1 cellular context compared by ENCODE assay signal in genomic region chr2:88707003-88707402, GRCh38.
A peak's percentile ranks its signal among the peaks of the same experiment; 100 is the strongest.
TF ChIP-seq lines count a peak whose summit lies in the region.

No MANE protein-coding gene starts in this region.

TF ChIP-seq in HepG2, 621 proteins besides CTCF, POLR2A, EP300 and RAD21 (continued from another document and continues in another):
- no peak for TF ChIP-seq PREB (CRISPR knock-in tag; IDR thresholded peaks at IDR 0.05)
- 0 out of 2 replicates have a peak, but pooled peaks have one; percentile 9 for TF ChIP-seq HOMEZ (CRISPR knock-in tag; IDR thresholded peaks at IDR 0.05; ENCODE audit: low read depth)
- TF ChIP-seq KAT8 (CRISPR knock-in tag; IDR thresholded peaks at IDR 0.05), result 0 out of 2 replicates have a peak, but pooled peaks have one; percentile 35
- TF ChIP-seq IRX3 (CRISPR knock-in tag; IDR thresholded peaks at IDR 0.05; ENCODE audit: borderline replicate concordance, low read depth), result no peak
- no peak for TF ChIP-seq POLR2G (IDR thresholded peaks at IDR 0.05; ENCODE audit: low read depth, low read length)
- TF ChIP-seq ZC3H4 (CRISPR knock-in tag; IDR thresholded peaks at IDR 0.05; ENCODE audit: borderline replicate concordance), result no peak
- TF ChIP-seq PHF21A (CRISPR knock-in tag; IDR thresholded peaks at IDR 0.05), result no peak
- TF ChIP-seq FOXJ3 (CRISPR knock-in tag; IDR thresholded peaks at IDR 0.05; ENCODE audit: borderline replicate concordance), result peak; percentile 63; the same call in 1 of the 2 replicates
- TF ChIP-seq TCF7 (IDR thresholded peaks at IDR 0.05; ENCODE audit: low read depth), result peak; percentile 55
- TF ChIP-seq NR2F6 (IDR thresholded peaks at IDR 0.05), result peak; percentile 34; the same call in 1 of the 2 replicates
- TF ChIP-seq NR2F6 (CRISPR knock-in tag; IDR thresholded peaks at IDR 0.05), result no peak
- peak; percentile 78; the same call in 1 of the 2 replicates for TF ChIP-seq HMG20A (CRISPR knock-in tag; IDR thresholded peaks at IDR 0.05; ENCODE audit: borderline replicate concordance)
- TF ChIP-seq IRF2 (CRISPR knock-in tag; IDR thresholded peaks at IDR 0.05), result no peak
- TF ChIP-seq, protein P1, sequence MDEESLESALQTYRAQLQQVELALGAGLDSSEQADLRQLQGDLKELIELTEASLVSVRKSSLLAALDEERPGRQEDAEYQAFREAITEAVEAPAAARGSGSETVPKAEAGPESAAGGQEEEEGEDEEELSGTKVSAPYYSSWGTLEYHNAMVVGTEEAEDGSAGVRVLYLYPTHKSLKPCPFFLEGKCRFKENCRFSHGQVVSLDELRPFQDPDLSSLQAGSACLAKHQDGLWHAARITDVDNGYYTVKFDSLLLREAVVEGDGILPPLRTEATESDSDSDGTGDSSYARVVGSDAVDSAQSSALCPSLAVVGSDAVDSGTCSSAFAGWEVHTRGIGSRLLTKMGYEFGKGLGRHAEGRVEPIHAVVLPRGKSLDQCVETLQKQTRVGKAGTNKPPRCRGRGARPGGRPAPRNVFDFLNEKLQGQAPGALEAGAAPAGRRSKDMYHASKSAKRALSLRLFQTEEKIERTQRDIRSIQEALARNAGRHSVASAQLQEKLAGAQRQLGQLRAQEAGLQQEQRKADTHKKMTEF (CRISPR knock-in tag; IDR thresholded peaks at IDR 0.05), result 0 out of 2 replicates have a peak, but pooled peaks have one; percentile 40
- TF ChIP-seq, protein P2, sequence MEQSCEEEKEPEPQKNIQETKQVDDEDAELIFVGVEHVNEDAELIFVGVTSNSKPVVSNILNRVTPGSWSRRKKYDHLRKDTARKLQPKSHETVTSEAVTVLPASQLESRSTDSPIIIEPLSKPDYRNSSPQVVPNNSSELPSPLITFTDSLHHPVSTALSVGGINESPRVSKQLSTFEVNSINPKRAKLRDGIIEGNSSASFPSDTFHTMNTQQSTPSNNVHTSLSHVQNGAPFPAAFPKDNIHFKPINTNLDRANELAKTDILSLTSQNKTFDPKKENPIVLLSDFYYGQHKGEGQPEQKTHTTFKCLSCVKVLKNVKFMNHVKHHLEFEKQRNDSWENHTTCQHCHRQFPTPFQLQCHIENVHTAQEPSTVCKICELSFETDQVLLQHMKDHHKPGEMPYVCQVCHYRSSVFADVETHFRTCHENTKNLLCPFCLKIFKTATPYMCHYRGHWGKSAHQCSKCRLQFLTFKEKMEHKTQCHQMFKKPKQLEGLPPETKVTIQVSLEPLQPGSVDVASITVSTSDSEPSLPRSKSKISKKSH (CRISPR knock-in tag; IDR thresholded peaks at IDR 0.05; ENCODE audit: borderline replicate concordance), result no peak
- TF ChIP-seq FOXA1 (IDR thresholded peaks at IDR 0.05), result peak; percentile 71
- peak; percentile 53; the same call in 1 of the 2 replicates for TF ChIP-seq FOXA1 (CRISPR knock-in tag; IDR thresholded peaks at IDR 0.05)
- TF ChIP-seq ZBTB43 (CRISPR knock-in tag; conservative IDR thresholded peaks at IDR 0.05), result no peak
- TF ChIP-seq, protein P3, sequence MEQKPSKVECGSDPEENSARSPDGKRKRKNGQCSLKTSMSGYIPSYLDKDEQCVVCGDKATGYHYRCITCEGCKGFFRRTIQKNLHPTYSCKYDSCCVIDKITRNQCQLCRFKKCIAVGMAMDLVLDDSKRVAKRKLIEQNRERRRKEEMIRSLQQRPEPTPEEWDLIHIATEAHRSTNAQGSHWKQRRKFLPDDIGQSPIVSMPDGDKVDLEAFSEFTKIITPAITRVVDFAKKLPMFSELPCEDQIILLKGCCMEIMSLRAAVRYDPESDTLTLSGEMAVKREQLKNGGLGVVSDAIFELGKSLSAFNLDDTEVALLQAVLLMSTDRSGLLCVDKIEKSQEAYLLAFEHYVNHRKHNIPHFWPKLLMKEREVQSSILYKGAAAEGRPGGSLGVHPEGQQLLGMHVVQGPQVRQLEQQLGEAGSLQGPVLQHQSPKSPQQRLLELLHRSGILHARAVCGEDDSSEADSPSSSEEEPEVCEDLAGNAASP (CRISPR knock-in tag; IDR thresholded peaks at IDR 0.05; ENCODE audit: borderline replicate concordance), result 0 out of 2 replicates have a peak, but pooled peaks have one; percentile 13
- TF ChIP-seq STAT6 (CRISPR knock-in tag; IDR thresholded peaks at IDR 0.05; ENCODE audit: borderline replicate concordance), result no peak
- no peak for TF ChIP-seq ZNF660 (CRISPR knock-in tag; IDR thresholded peaks at IDR 0.05; ENCODE audit: borderline replicate concordance, low read depth)
- TF ChIP-seq RBFOX2 (IDR thresholded peaks at IDR 0.05; ENCODE audit: low read depth, low read length), result no peak
- no peak for TF ChIP-seq TOE1 (CRISPR knock-in tag; IDR thresholded peaks at IDR 0.05)
- TF ChIP-seq ZNF879 (CRISPR knock-in tag; IDR thresholded peaks at IDR 0.05), result no peak
- no peak for TF ChIP-seq RAD51 (IDR thresholded peaks at IDR 0.05; ENCODE audit: borderline replicate concordance)
- 0 out of 2 replicates have a peak, but pooled peaks have one; percentile 36 for TF ChIP-seq ZNF12 (CRISPR knock-in tag; IDR thresholded peaks at IDR 0.05)
- TF ChIP-seq SOX5 (CRISPR knock-in tag; IDR thresholded peaks at IDR 0.05; ENCODE audit: borderline replicate concordance), result peak; percentile 92
- no peak for TF ChIP-seq ONECUT2 (CRISPR knock-in tag; IDR thresholded peaks at IDR 0.05)
- peak; percentile 73 for TF ChIP-seq FOXP4 (CRISPR knock-in tag; IDR thresholded peaks at IDR 0.05)
- TF ChIP-seq ZNF234 (CRISPR knock-in tag; conservative IDR thresholded peaks at IDR 0.05), result no peak
- TF ChIP-seq CREB1 (IDR thresholded peaks at IDR 0.05), result no peak
- 0 out of 2 replicates have a peak, but pooled peaks have one; percentile 7 for TF ChIP-seq CREB1 (CRISPR knock-in tag; IDR thresholded peaks at IDR 0.05)
- TF ChIP-seq ZKSCAN8 (CRISPR knock-in tag; IDR thresholded peaks at IDR 0.05; ENCODE audit: borderline replicate concordance), result 0 out of 2 replicates have a peak, but pooled peaks have one; percentile 51
- peak; percentile 22; the same call in 1 of the 2 replicates for TF ChIP-seq MAX (IDR thresholded peaks at IDR 0.05)
- TF ChIP-seq SAP130 (CRISPR knock-in tag; IDR thresholded peaks at IDR 0.05; ENCODE audit: low read depth), result peak; percentile 36; the same call in 1 of the 2 replicates
- no peak for TF ChIP-seq KDM5B (CRISPR knock-in tag; IDR thresholded peaks at IDR 0.05; ENCODE audit: borderline replicate concordance)
- TF ChIP-seq FOXA3 (CRISPR knock-in tag; IDR thresholded peaks at IDR 0.05), result peak; percentile 92
- no peak for TF ChIP-seq ADNP (CRISPR knock-in tag; IDR thresholded peaks at IDR 0.05)
- TF ChIP-seq FIP1L1 (IDR thresholded peaks at IDR 0.05; ENCODE audit: borderline replicate concordance, insufficient read depth, low read depth, low read length), result no peak
- TF ChIP-seq, protein P4, sequence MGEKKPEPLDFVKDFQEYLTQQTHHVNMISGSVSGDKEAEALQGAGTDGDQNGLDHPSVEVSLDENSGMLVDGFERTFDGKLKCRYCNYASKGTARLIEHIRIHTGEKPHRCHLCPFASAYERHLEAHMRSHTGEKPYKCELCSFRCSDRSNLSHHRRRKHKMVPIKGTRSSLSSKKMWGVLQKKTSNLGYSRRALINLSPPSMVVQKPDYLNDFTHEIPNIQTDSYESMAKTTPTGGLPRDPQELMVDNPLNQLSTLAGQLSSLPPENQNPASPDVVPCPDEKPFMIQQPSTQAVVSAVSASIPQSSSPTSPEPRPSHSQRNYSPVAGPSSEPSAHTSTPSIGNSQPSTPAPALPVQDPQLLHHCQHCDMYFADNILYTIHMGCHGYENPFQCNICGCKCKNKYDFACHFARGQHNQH (CRISPR knock-in tag; IDR thresholded peaks at IDR 0.05), result no peak
- TF ChIP-seq, protein P5, sequence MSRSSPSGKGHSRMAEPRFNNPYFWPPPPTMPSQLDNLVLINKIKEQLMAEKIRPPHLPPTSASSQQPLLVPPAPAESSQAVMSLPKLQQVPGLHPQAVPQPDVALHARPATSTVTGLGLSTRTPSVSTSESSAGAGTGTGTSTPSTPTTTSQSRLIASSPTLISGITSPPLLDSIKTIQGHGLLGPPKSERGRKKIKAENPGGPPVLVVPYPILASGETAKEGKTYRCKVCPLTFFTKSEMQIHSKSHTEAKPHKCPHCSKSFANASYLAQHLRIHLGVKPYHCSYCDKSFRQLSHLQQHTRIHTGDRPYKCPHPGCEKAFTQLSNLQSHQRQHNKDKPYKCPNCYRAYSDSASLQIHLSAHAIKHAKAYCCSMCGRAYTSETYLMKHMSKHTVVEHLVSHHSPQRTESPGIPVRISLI (CRISPR knock-in tag; IDR thresholded peaks at IDR 0.05; ENCODE audit: borderline replicate concordance), result peak; percentile 74; the same call in 1 of the 2 replicates
- TF ChIP-seq SP5 (CRISPR knock-in tag; IDR thresholded peaks at IDR 0.05; ENCODE audit: borderline replicate concordance, low read depth), result peak; percentile 47; the same call in 1 of the 2 replicates
- TF ChIP-seq E2F5 (CRISPR knock-in tag; conservative IDR thresholded peaks at IDR 0.05), result no peak
- TF ChIP-seq FOXP1 (IDR thresholded peaks at IDR 0.05), result no peak
- peak; percentile 65; the same call in 1 of the 2 replicates for TF ChIP-seq FOXP1 (CRISPR knock-in tag; IDR thresholded peaks at IDR 0.05)
